Comparison of ENCODE assay signal across 15 cellular contexts in the genomic region with DNA sequence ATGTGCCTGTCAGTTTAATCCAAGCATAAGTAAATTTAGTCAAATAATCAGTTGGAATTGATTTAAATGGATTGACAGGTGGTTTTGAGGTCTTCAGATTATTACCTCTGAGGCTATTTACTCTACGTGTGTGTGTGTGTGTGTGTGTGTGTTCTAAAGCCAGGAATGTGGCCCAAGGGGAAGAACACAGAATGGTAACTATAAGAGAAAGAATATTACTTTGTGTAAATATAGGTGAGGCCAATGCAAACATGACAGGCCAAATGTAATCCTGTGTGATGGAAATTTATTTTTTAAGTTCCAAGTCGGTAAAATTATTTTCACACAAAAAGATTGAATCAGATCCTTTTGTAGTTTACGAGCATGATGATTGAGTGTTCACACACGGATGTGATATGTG.
"Had no signal": no experiment of that assay in that cellular context is flagged by ENCODE, and none has a peak within 500 bp of the region (broad histone marks: within the 10 kb centered on the region; RNA-seq: fewer than 3 reads in every experiment).

No MANE protein-coding gene starts in this region.

- H3K27ac Mint-ChIP-seq: activated CD4-positive, alpha-beta memory T cell treated with anti-CD3 and anti-CD28 coated beads for 36 hours; activated naive CD8-positive, alpha-beta T cell treated with anti-CD3 and anti-CD28 coated beads, Interleukin-2, amount 50 U/mL, for 24 hours; activated T-cell treated with anti-CD3 and anti-CD28 coated beads, Interleukin-2, amount 50 U/mL, for 72 hours; immature natural killer cell; nephron; T-helper 2 cell treated with Interferon-gamma antibody and Interleukin-4, amounts not matched to agents 5 μg/mL and 100 μg/mL, for 36 hours had no signal

- H3K27me3 Mint-ChIP-seq: activated CD4-positive, alpha-beta memory T cell treated with anti-CD3 and anti-CD28 coated beads for 36 hours; activated naive CD8-positive, alpha-beta T cell treated with anti-CD3 and anti-CD28 coated beads, Interleukin-2, amount 50 U/mL, for 24 hours had no signal

- H3K27ac ChIP-seq: coronary artery, sigmoid colon had no signal

- H3K27me3 ChIP-seq: sigmoid colon had no signal

- H3K36me3 Mint-ChIP-seq: activated CD4-positive, alpha-beta memory T cell treated with anti-CD3 and anti-CD28 coated beads for 36 hours; immature natural killer cell had no signal

- H3K4me1 Mint-ChIP-seq: activated naive CD8-positive, alpha-beta T cell treated with anti-CD3 and anti-CD28 coated beads, Interleukin-2, amount 50 U/mL, for 24 hours had no signal

- DNase-seq: activated CD4-positive, alpha-beta memory T cell treated with anti-CD3 and anti-CD28 coated beads for 36 hours; activated naive CD8-positive, alpha-beta T cell treated with anti-CD3 and anti-CD28 coated beads, Interleukin-2, amount 50 U/mL, for 24 hours; activated T-cell treated with anti-CD3 and anti-CD28 coated beads, Interleukin-2, amount 50 U/mL, for 72 hours; effector CD8-positive, alpha-beta T cell; immature natural killer cell; left cardiac atrium; occipital lobe; sigmoid colon; stimulated activated CD4-positive, alpha-beta T cell treated with anti-CD3 and anti-CD28 coated beads, Interleukin-12 subunit alpha, Interleukin-12 subunit beta, amount 100 ng/mL, for 4 hours; stimulated activated naive CD4-positive, alpha-beta T cell; substantia nigra; trophoblast cell had no signal

- H3K4me3 ChIP-seq: coronary artery, sigmoid colon had no signal

- H3K4me3 Mint-ChIP-seq: activated CD4-positive, alpha-beta memory T cell treated with anti-CD3 and anti-CD28 coated beads for 36 hours; activated naive CD8-positive, alpha-beta T cell treated with anti-CD3 and anti-CD28 coated beads, Interleukin-2, amount 50 U/mL, for 24 hours; activated T-cell treated with anti-CD3 and anti-CD28 coated beads, Interleukin-2, amount 50 U/mL, for 72 hours; immature natural killer cell; nephron; T-helper 2 cell treated with Interferon-gamma antibody and Interleukin-4, amounts not matched to agents 5 μg/mL and 100 μg/mL, for 36 hours had no signal

- H3K9me3 Mint-ChIP-seq: activated CD4-positive, alpha-beta memory T cell treated with anti-CD3 and anti-CD28 coated beads for 36 hours; activated naive CD8-positive, alpha-beta T cell treated with anti-CD3 and anti-CD28 coated beads, Interleukin-2, amount 50 U/mL, for 24 hours; activated T-cell treated with anti-CD3 and anti-CD28 coated beads, Interleukin-2, amount 50 U/mL, for 72 hours; T-helper 2 cell treated with Interferon-gamma antibody and Interleukin-4, amounts not matched to agents 5 μg/mL and 100 μg/mL, for 36 hours had no signal

- ATAC-seq: activated naive CD8-positive, alpha-beta T cell treated with anti-CD3 and anti-CD28 coated beads, Interleukin-2, amount 50 U/mL, for 24 hours; activated T-cell treated with anti-CD3 and anti-CD28 coated beads, Interleukin-2, amount 50 U/mL, for 72 hours; left cardiac atrium had no signal

- H3K36me3 ChIP-seq: sigmoid colon had no signal
